ENCODE assay signal across 8 cellular contexts in the genomic region with DNA sequence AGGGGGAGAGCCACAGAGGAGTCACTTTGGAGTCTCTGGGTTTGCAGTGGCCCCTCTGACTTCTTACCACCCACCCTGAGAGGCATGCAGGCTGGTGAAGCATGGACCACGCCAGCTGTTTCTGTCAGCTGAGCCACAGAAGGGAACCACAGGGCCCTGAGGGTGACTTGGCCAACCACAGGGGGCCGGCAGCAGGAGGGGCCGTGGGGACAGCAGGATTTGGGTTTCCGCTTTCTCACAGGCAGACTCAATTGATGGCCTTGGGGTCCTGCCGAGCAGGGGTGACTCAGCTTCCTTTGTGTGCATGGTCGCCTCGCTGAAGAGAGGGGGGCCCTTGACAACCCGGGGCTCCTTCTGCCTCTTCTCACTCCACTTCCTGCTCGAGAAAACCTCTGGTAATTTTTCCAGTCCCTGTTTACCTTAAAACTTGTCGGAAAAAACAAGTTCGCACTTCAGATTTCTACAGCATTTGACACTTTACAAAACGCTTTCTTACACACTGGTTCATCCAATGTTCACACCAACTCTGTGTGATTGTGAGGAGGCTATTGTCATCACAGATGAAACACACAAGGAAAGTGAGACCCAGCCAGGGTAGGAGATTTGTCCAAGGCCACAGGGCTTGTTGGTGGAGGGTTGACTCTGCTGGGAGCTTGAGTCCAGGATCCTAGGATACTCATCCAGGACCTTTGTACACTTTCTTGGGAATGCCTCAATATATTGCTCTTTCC.
DNase-seq lines count a peak whose midpoint lies in the region; ATAC-seq and TF ChIP-seq lines count a peak whose summit lies in the region.

No MANE protein-coding gene starts in this region.

- H3K27me3 ChIP-seq in HL-60 (ENCODE audit: insufficient read depth, poor library complexity, severe bottlenecking) (no peaks in the 10 kb centered on the region), neuronal stem cell (ENCODE audit: control insufficient read depth in 3 of 3, insufficient read depth in 3 of 3, low read depth in 1 of 3, low read length in 3 of 3) (no peaks in the 10 kb centered on the region)

- H2BK15ac ChIP-seq in neuronal stem cell (ENCODE audit: low read length): no peak overlapping the region

- peak overlapping the region; percentile 72 for H3K18ac ChIP-seq in neuronal stem cell (ENCODE audit: low read length)

- H3K4me1 ChIP-seq in neuronal stem cell (ENCODE audit: control insufficient read depth in 2 of 2, insufficient read depth in 1 of 2, low read depth in 1 of 2, low read length in 2 of 2): peaks cover 4 to 9% of the 10 kb centered on the region in 2 donors

- no peak overlapping the region for H3K4me2 ChIP-seq in neuronal stem cell (ENCODE audit: insufficient read depth, low read length, poor library complexity, severe bottlenecking)

- H3K4ac ChIP-seq in neuronal stem cell (ENCODE audit: low read length): no peak overlapping the region

- H2AK5ac ChIP-seq in neuronal stem cell (ENCODE audit: low read depth, low read length): peak overlapping the region; percentile 21

- peaks cover 2 to 3% of the 10 kb centered on the region in 2 donors for H3K9me3 ChIP-seq in neuronal stem cell (replicated peaks in 1 of 2; ENCODE audit: control insufficient read depth in 2 of 2, insufficient read depth in 1 of 2, low read depth in 1 of 2, low read length in 2 of 2)

- peak overlapping the region; percentile 47 for H2AFZ ChIP-seq in neuronal stem cell (ENCODE audit: low read length)

- peaks cover 3% of the 10 kb centered on the region for H3K9me3 Mint-ChIP-seq in activated T-cell treated with anti-CD3 and anti-CD28 coated beads, Interleukin-2, amount 50 U/mL, for 24 hours
- no peaks in the 10 kb centered on the region for H3K9me3 Mint-ChIP-seq in chondrocyte (ENCODE audit: low read depth)

- no peak overlapping the region for H2BK120ac ChIP-seq in neuronal stem cell (ENCODE audit: low read depth, low read length)

- H3K36me3 ChIP-seq in neuronal stem cell (replicated peaks in 1 of 2; ENCODE audit: control insufficient read depth in 2 of 2, insufficient read depth in 2 of 2, low read length in 2 of 2): no peaks in the 10 kb centered on the region

- H3K23ac ChIP-seq in neuronal stem cell (ENCODE audit: low read depth, low read length, poor library complexity): no peak overlapping the region

- WGBS in neuronal stem cell (ENCODE audit: extremely low coverage in 2 of 2, insufficient read length in 2 of 2, insufficient replicate concordance in 1 of 2), 2 donors: no CpG with 5 or more reads among the region's 12 CpGs

- H3K4me3 ChIP-seq in HL-60 (replicated peaks; ENCODE audit: insufficient read depth, low read length) (no peak overlapping the region), neuronal stem cell (ENCODE audit: low read length in 2 of 2) (no peak overlapping the region)

- H3K14ac ChIP-seq in neuronal stem cell (ENCODE audit: low read length): no peak overlapping the region

- H3K27ac ChIP-seq in HL-60 (replicated peaks) (no peak overlapping the region), neuronal stem cell (replicated peaks; ENCODE audit: low read length) (no peak overlapping the region)

- H4K8ac ChIP-seq in neuronal stem cell (ENCODE audit: low read depth, low read length): no peak overlapping the region

- peaks cover 25% of the 10 kb centered on the region for H3K4me1 Mint-ChIP-seq in activated T-cell treated with anti-CD3 and anti-CD28 coated beads, Interleukin-2, amount 50 U/mL, for 24 hours (ENCODE audit: low read depth)
- H3K4me1 Mint-ChIP-seq in chondrocyte (ENCODE audit: low read depth): peaks cover 42% of the 10 kb centered on the region

- peaks cover 2% of the 10 kb centered on the region for H3K79me1 ChIP-seq in neuronal stem cell (ENCODE audit: low read depth, low read length)

- H4K91ac ChIP-seq in neuronal stem cell (ENCODE audit: low read depth, low read length, poor library complexity): no peak overlapping the region

- H3K4me3 Mint-ChIP-seq in activated T-cell treated with anti-CD3 and anti-CD28 coated beads, Interleukin-2, amount 50 U/mL, for 24 hours: no peak overlapping the region
- no peak overlapping the region for H3K4me3 Mint-ChIP-seq in chondrocyte (ENCODE audit: unreplicated experiment)

- H3K27ac Mint-ChIP-seq in activated T-cell treated with anti-CD3 and anti-CD28 coated beads, Interleukin-2, amount 50 U/mL, for 24 hours: peak overlapping the region; percentile 38
- H3K27ac Mint-ChIP-seq in chondrocyte (ENCODE audit: unreplicated experiment): no peak overlapping the region

- peak; percentile 59 for DNase-seq in GF-D8 (lab: John Stamatoyannopoulos, UW)
- DNase-seq in HL-60 (ENCODE audit: low read depth in 1 of 2, low spot score in 1 of 2): peak; percentile 63 to 80
- DNase-seq in activated T-cell treated with anti-CD3 and anti-CD28 coated beads, Interleukin-2, amount 50 U/mL, for 24 hours: peak; percentile 47
- no peak for DNase-seq in neuronal stem cell (ENCODE audit: low spot score)
- no peak for DNase-seq in NCI-H1048 (lab: John Stamatoyannopoulos, UW)
- DNase-seq in NCI-H1436 (lab: John Stamatoyannopoulos, UW): no peak
- DNase-seq in chondrocyte (ENCODE audit: low spot score): no peak

- H3K27me3 Mint-ChIP-seq in activated T-cell treated with anti-CD3 and anti-CD28 coated beads, Interleukin-2, amount 50 U/mL, for 24 hours: peaks cover 6% of the 10 kb centered on the region
- no peaks in the 10 kb centered on the region for H3K27me3 Mint-ChIP-seq in chondrocyte (ENCODE audit: low read depth)

- H3K9ac ChIP-seq in neuronal stem cell (ENCODE audit: low read depth, low read length, poor library complexity): no peak overlapping the region

- H3K36me3 Mint-ChIP-seq in activated T-cell treated with anti-CD3 and anti-CD28 coated beads, Interleukin-2, amount 50 U/mL, for 24 hours (ENCODE audit: low read depth): no peaks in the 10 kb centered on the region
- no peaks in the 10 kb centered on the region for H3K36me3 Mint-ChIP-seq in chondrocyte (ENCODE audit: low read depth)

- H2BK12ac ChIP-seq in neuronal stem cell (ENCODE audit: low read length): no peak overlapping the region

- ATAC-seq in GM21528 (IDR thresholded peaks at IDR 0.05; ENCODE audit: low FRiP score, unreplicated experiment): peak; percentile 80

- TF ChIP-seq CTCF in HL-60 (IDR thresholded peaks at IDR 0.05; ENCODE audit: insufficient read depth, low read length): no peak
- TF ChIP-seq CTCF in chondrocyte (IDR thresholded peaks at IDR 0.05): no peak

- no peak overlapping the region for H2BK5ac ChIP-seq in neuronal stem cell (ENCODE audit: low read length)

Comparison
In these comparisons a context has a peak if more than half of its experiments do, and no peak if none do; other contexts are left out.
1. DNase-seq: peak in GF-D8 (single experiment), HL-60 (2 of 2) and activated T-cell treated with anti-CD3 and anti-CD28 coated beads, Interleukin-2, amount 50 U/mL, for 24 hours (single experiment); none in neuronal stem cell (single experiment), NCI-H1048 (single experiment), NCI-H1436 (single experiment) and chondrocyte (single experiment).